In genomic region chr5:170451764-170452365, GRCh38 we compare ENCODE assay signal across 17 cellular contexts. TPM values are rescaled to one million over a fixed set of nuclear protein-coding genes. Genes with fewer than 3 reads are reported as not detected.
DNase-seq lines count a peak whose midpoint lies in the region; ATAC-seq, FAIRE-seq and TF ChIP-seq lines count a peak whose summit lies in the region.
"Had no signal": no experiment of that assay in that cellular context is flagged by ENCODE, and none has a peak within 500 bp of the region (broad histone marks: within the 10 kb centered on the region; RNA-seq: fewer than 3 reads in every experiment).

No MANE protein-coding gene starts in this region.

- H3K9me3 Mint-ChIP-seq in activated CD4-positive, alpha-beta T cell treated with anti-CD3 and anti-CD28 coated beads, Interleukin-2, amount 10 ng/mL, durations not matched to agents 7 days and 5 days, result no peaks in the 10 kb centered on the region
- H3K9me3 Mint-ChIP-seq in T-helper 2 cell treated with Interferon-gamma antibody and Interleukin-4, amounts not matched to agents 5 μg/mL and 100 μg/mL, for 36 hours, result no peaks in the 10 kb centered on the region

- CTCF ChIA-PET in activated CD4-positive, alpha-beta T cell treated with anti-CD3 and anti-CD28 coated beads, Interleukin-2, amount 10 ng/mL, durations not matched to agents 7 days and 5 days (lab: Charles Lee), result no interaction called here

- peak; percentile 51 for ATAC-seq in upper lobe of right lung
- ATAC-seq: GM12878 had no signal

- H3K9ac ChIP-seq in fibroblast of lung (ENCODE audit: insufficient read depth, low read length), result no peak overlapping the region

- H3K36me3 Mint-ChIP-seq in activated CD4-positive, alpha-beta T cell treated with anti-CD3 and anti-CD28 coated beads, Interleukin-2, amount 10 ng/mL, durations not matched to agents 7 days and 5 days (ENCODE audit: low read depth), result no peaks in the 10 kb centered on the region
- no peaks in the 10 kb centered on the region for H3K36me3 Mint-ChIP-seq in T-helper 2 cell treated with Interferon-gamma antibody and Interleukin-4, amounts not matched to agents 5 μg/mL and 100 μg/mL, for 36 hours (ENCODE audit: low read depth)
- H3K36me3 Mint-ChIP-seq: activated CD4-positive, alpha-beta memory T cell treated with anti-CD3 and anti-CD28 coated beads for 36 hours had no signal

- DNase-seq in SKM-1 treated with dmso at 0.1 percent for 144 hours (lab: John Stamatoyannopoulos, UW; ENCODE audit: unreplicated experiment) (peak; percentile 14), SKM-1 (lab: John Stamatoyannopoulos, UW; ENCODE audit: unreplicated experiment) (no peak), RCC 7860 (ENCODE audit: low spot score) (peak; percentile 29), fibroblast of lung (ENCODE audit: low read depth in 2 of 2) (peak; percentile 66 to 77), upper lobe of right lung (no peak), NAMALWA (ENCODE audit: low spot score) (no peak)
- DNase-seq in activated CD4-positive, alpha-beta T cell treated with anti-CD3 and anti-CD28 coated beads, Interleukin-2, amount 10 ng/mL, durations not matched to agents 7 days and 5 days, result no peak
- no peak for DNase-seq in T-helper 2 cell treated with Interferon-gamma antibody and Interleukin-4, amounts not matched to agents 5 μg/mL and 100 μg/mL, for 36 hours (ENCODE audit: low spot score)
- DNase-seq: activated CD4-positive, alpha-beta memory T cell treated with anti-CD3 and anti-CD28 coated beads for 36 hours; activated gamma-delta T cell treated with Interleukin-2 at 50 U/mL for 16 hours; caudate nucleus; nucleus accumbens; stimulated activated CD4-positive, alpha-beta T cell treated with anti-CD3 and anti-CD28 coated beads, Interleukin-12 subunit alpha, Interleukin-12 subunit beta, amount 100 ng/mL, for 4 hours had no signal

- H3K4me1 Mint-ChIP-seq in activated CD4-positive, alpha-beta T cell treated with anti-CD3 and anti-CD28 coated beads, Interleukin-2, amount 10 ng/mL, durations not matched to agents 7 days and 5 days, result no peaks in the 10 kb centered on the region
- no peaks in the 10 kb centered on the region for H3K4me1 Mint-ChIP-seq in T-helper 2 cell treated with Interferon-gamma antibody and Interleukin-4, amounts not matched to agents 5 μg/mL and 100 μg/mL, for 36 hours (ENCODE audit: low read depth)

- H3K79me2 ChIP-seq in fibroblast of lung (ENCODE audit: control insufficient read depth, insufficient read depth, low read length), result no peaks in the 10 kb centered on the region

- no peak overlapping the region for H3K27ac Mint-ChIP-seq in activated CD4-positive, alpha-beta T cell treated with anti-CD3 and anti-CD28 coated beads, Interleukin-2, amount 10 ng/mL, durations not matched to agents 7 days and 5 days
- H3K27ac Mint-ChIP-seq in T-helper 2 cell treated with Interferon-gamma antibody and Interleukin-4, amounts not matched to agents 5 μg/mL and 100 μg/mL, for 36 hours, result no peak overlapping the region
- H3K27ac Mint-ChIP-seq: activated CD4-positive, alpha-beta memory T cell treated with anti-CD3 and anti-CD28 coated beads for 36 hours had no signal

- intact Hi-C loops in upper lobe of right lung (cut with DNase I), result no loop called here

- FAIRE-seq in RCC 7860 (lab: Jason Lieb, UNC), result no peak
- FAIRE-seq: A204.1, GM12878 had no signal

- POLR2A ChIA-PET in activated CD4-positive, alpha-beta T cell treated with anti-CD3 and anti-CD28 coated beads, Interleukin-2, amount 10 ng/mL, durations not matched to agents 7 days and 5 days (lab: Charles Lee), result no interaction called here

- H3K4me1 ChIP-seq in fibroblast of lung (ENCODE audit: control insufficient read depth, extremely low read depth, insufficient read depth, low read length) (no peaks in the 10 kb centered on the region), upper lobe of right lung (no peaks in the 10 kb centered on the region)

- H3K4me3 ChIP-seq in fibroblast of lung (replicated peaks in 1 of 4; ENCODE audit: control extremely low read depth in 1 of 4, insufficient read depth in 1 of 4, low read depth in 3 of 4, low read length in 4 of 4), result no peak overlapping the region
- H3K4me3 ChIP-seq in upper lobe of right lung, result no peak overlapping the region
- H3K4me3 ChIP-seq: GM12878 had no signal

- H2AFZ ChIP-seq in fibroblast of lung (ENCODE audit: low read length), result no peak overlapping the region

- H3K36me3 ChIP-seq in fibroblast of lung (ENCODE audit: control insufficient read depth, insufficient read depth, low read length), result no peaks in the 10 kb centered on the region
- no peaks in the 10 kb centered on the region for H3K36me3 ChIP-seq in upper lobe of right lung

- no peak for TF ChIP-seq CTCF in fibroblast of lung (conservative IDR thresholded peaks at IDR 0.05 in 1 of 2, IDR thresholded peaks at IDR 0.05 in 1 of 2; ENCODE audit: low read depth in 1 of 2, low read length in 2 of 2)
- no peak for TF ChIP-seq CTCF in upper lobe of right lung (IDR thresholded peaks at IDR 0.05)

- no peaks in the 10 kb centered on the region for H4K20me1 ChIP-seq in fibroblast of lung (ENCODE audit: control insufficient read depth, extremely low read depth, insufficient read depth, low read length)

- H3K9me3 ChIP-seq in fibroblast of lung (ENCODE audit: control insufficient read depth, insufficient read depth, low read depth, low read length), result no peaks in the 10 kb centered on the region
- H3K9me3 ChIP-seq in upper lobe of right lung, result no peaks in the 10 kb centered on the region

- H3K27ac ChIP-seq in fibroblast of lung (ENCODE audit: insufficient read depth, low read length) (no peak overlapping the region), upper lobe of right lung (no peak overlapping the region)

- H3K4me2 ChIP-seq in fibroblast of lung (ENCODE audit: extremely low read depth, insufficient read depth, low read length), result no peak overlapping the region

- no peak overlapping the region for H3K4me3 Mint-ChIP-seq in activated CD4-positive, alpha-beta T cell treated with anti-CD3 and anti-CD28 coated beads, Interleukin-2, amount 10 ng/mL, durations not matched to agents 7 days and 5 days
- H3K4me3 Mint-ChIP-seq in T-helper 2 cell treated with Interferon-gamma antibody and Interleukin-4, amounts not matched to agents 5 μg/mL and 100 μg/mL, for 36 hours, result no peak overlapping the region
- H3K4me3 Mint-ChIP-seq: activated CD4-positive, alpha-beta memory T cell treated with anti-CD3 and anti-CD28 coated beads for 36 hours had no signal

- no peaks in the 10 kb centered on the region for H3K27me3 ChIP-seq in fibroblast of lung (ENCODE audit: control insufficient read depth, insufficient read depth, low read length)
- H3K27me3 ChIP-seq in upper lobe of right lung, result no peaks in the 10 kb centered on the region

- peaks cover 23% of the 10 kb centered on the region for H3K27me3 Mint-ChIP-seq in activated CD4-positive, alpha-beta T cell treated with anti-CD3 and anti-CD28 coated beads, Interleukin-2, amount 10 ng/mL, durations not matched to agents 7 days and 5 days
- H3K27me3 Mint-ChIP-seq in T-helper 2 cell treated with Interferon-gamma antibody and Interleukin-4, amounts not matched to agents 5 μg/mL and 100 μg/mL, for 36 hours (ENCODE audit: low read depth), result peaks cover 11% of the 10 kb centered on the region

RNA-seq across cellular contexts. Expression of gene KCNIP1, which starts 52.0 kb away (rescaled TPM):
- total RNA-seq in fibroblast of lung (not detected in 2 replicates), upper lobe of right lung (2.7 TPM)
- polyA plus RNA-seq in fibroblast of lung, result 0.08 TPM in 1 of 2 replicates, not detected in the other
- not detected in 2 replicates for polyA plus RNA-seq in fibroblast of lung (2012)
- polyA minus RNA-seq in fibroblast of lung (ENCODE audit: low replicate concordance), result not detected in 2 replicates
- total RNA-seq in activated CD4-positive, alpha-beta T cell treated with anti-CD3 and anti-CD28 coated beads, Interleukin-2, amount 10 ng/mL, durations not matched to agents 7 days and 5 days, result not detected
- total RNA-seq: activated CD4-positive, alpha-beta memory T cell treated with anti-CD3 and anti-CD28 coated beads for 36 hours; GM12878; OCI-LY7; T-helper 2 cell treated with Interferon-gamma antibody and Interleukin-4, amounts not matched to agents 100 ng/mL and 5 ng/mL, for 36 hours had no signal
- polyA plus RNA-seq: GM12878 had no signal

Comparison
In these comparisons a context has a peak if more than half of its experiments do, and no peak if none do; other contexts are left out.
1. DNase-seq: peak in SKM-1 treated with dmso at 0.1 percent for 144 hours (single experiment), RCC 7860 (single experiment) and fibroblast of lung (2 of 2); none in SKM-1 (single experiment), upper lobe of right lung (single experiment), activated CD4-positive, alpha-beta T cell treated with anti-CD3 and anti-CD28 coated beads, Interleukin-2, amount 10 ng/mL, durations not matched to agents 7 days and 5 days (single experiment), NAMALWA (single experiment) and T-helper 2 cell treated with Interferon-gamma antibody and Interleukin-4, amounts not matched to agents 5 μg/mL and 100 μg/mL, for 36 hours (single experiment).